Comparison of ENCODE assay signal across 16 cellular contexts in genomic region chr7:17307969-17308648, GRCh38. TPM values are rescaled to one million over a fixed set of nuclear protein-coding genes. Genes with fewer than 3 reads are reported as not detected.
DNase-seq lines count a peak whose midpoint lies in the region; ATAC-seq, FAIRE-seq and TF ChIP-seq lines count a peak whose summit lies in the region.
"Had no signal": no experiment of that assay in that cellular context is flagged by ENCODE, and none has a peak within 500 bp of the region (broad histone marks: within the 10 kb centered on the region; RNA-seq: fewer than 3 reads in every experiment).

No MANE protein-coding gene starts in this region.

- POLR2A ChIA-PET in HepG2 (lab: Yijun Ruan, JAX) = interaction anchor here (2.6 kb wide), 1 partner anchor 10 kb away, joined by 15 read pairs; the partner anchor contains the start of gene AHR

- WGBS in HepG2 (ENCODE audit: low lambda C conversion rate) = 84% methylated on average over 2 of the region's 2 CpGs
- 80 to 88% (median 81%) methylated on average over 2 of the region's 2 CpGs for WGBS in psoas muscle, 3 donors

- no peaks in the 10 kb centered on the region for H3K27me3 Mint-ChIP-seq in activated T-helper 17 cell treated with anti-CD3 and anti-CD28 coated beads, Interleukin-2, amount 50 U/mL, for 72 hours
- H3K27me3 Mint-ChIP-seq: activated naive CD8-positive, alpha-beta T cell had no signal

- H3K79me2 ChIP-seq in HepG2 (ENCODE audit: insufficient read depth, low read length) = peaks cover 92% of the 10 kb centered on the region

- no peak overlapping the region for H3K4me3 Mint-ChIP-seq in activated T-helper 17 cell treated with anti-CD3 and anti-CD28 coated beads, Interleukin-2, amount 50 U/mL, for 72 hours
- H3K4me3 Mint-ChIP-seq: activated naive CD8-positive, alpha-beta T cell had no signal

- no peak for TF ChIP-seq CTCF in HepG2 (CRISPR knock-in tag; IDR thresholded peaks at IDR 0.05)
- no peak for TF ChIP-seq CTCF in psoas muscle (IDR thresholded peaks at IDR 0.05)

- H3K4me1 ChIP-seq in HepG2 (ENCODE audit: insufficient read depth, low read length) (peaks cover 58% of the 10 kb centered on the region), subcutaneous abdominal adipose tissue (ENCODE audit: control insufficient read depth in 5 of 5, insufficient read depth in 5 of 5, low read length in 5 of 5) (peaks cover 6 to 64% (median 46%) of the 10 kb centered on the region in 5 donors), psoas muscle (no peaks in the 10 kb centered on the region)

- peaks cover 18% of the 10 kb centered on the region for H3K36me3 Mint-ChIP-seq in activated T-helper 17 cell treated with anti-CD3 and anti-CD28 coated beads, Interleukin-2, amount 50 U/mL, for 72 hours (ENCODE audit: low read depth)

- H3K27me3 ChIP-seq in HepG2 (ENCODE audit: control insufficient read depth in 1 of 2, insufficient read depth in 2 of 2, low read length in 2 of 2) = no peaks in the 10 kb centered on the region
- H3K27me3 ChIP-seq in subcutaneous abdominal adipose tissue (ENCODE audit: control insufficient read depth in 5 of 5, insufficient read depth in 4 of 5, low read length in 5 of 5) = no peaks in the 10 kb centered on the region
- no peaks in the 10 kb centered on the region for H3K27me3 ChIP-seq in psoas muscle (ENCODE audit: insufficient read depth in 3 of 3, low read length in 2 of 3)

- TF ChIP-seq POLR2A in HepG2 (IDR thresholded peaks at IDR 0.05; ENCODE audit: insufficient read depth in 1 of 2, low read depth in 2 of 2, low read length in 2 of 2) = no peak

- H3K9me3 Mint-ChIP-seq in activated T-helper 17 cell treated with anti-CD3 and anti-CD28 coated beads, Interleukin-2, amount 50 U/mL, for 72 hours = no peaks in the 10 kb centered on the region

- TF ChIP-seq EP300 in HepG2 (IDR thresholded peaks at IDR 0.05; ENCODE audit: low read depth in 2 of 2, low read length in 2 of 2) (no peak), HepG2 (CRISPR knock-in tag; IDR thresholded peaks at IDR 0.05; ENCODE audit: borderline replicate concordance) (no peak)

- DNase-seq in SW480 (ENCODE audit: low spot score) (peak; percentile 22), HepG2 (ENCODE audit: low spot score) (no peak), SKM-1 treated with dmso at 0.1 percent for 144 hours (lab: John Stamatoyannopoulos, UW; ENCODE audit: unreplicated experiment) (no peak), psoas muscle (no peak)
- no peak for DNase-seq in activated CD4-positive, CD25-positive, alpha-beta regulatory T cell treated with anti-CD3 and anti-CD28 coated beads, Interleukin-2, amount 50 U/mL, for 72 hours
- DNase-seq: activated CD8-positive, alpha-beta memory T cell treated with anti-CD3 and anti-CD28 coated beads, Interleukin-2, amount 50 U/mL, for 48 hours; C1 segment of cervical spinal cord; cerebellar nuclear complex; stimulated activated CD4-positive, alpha-beta T cell treated with anti-CD3 and anti-CD28 coated beads, Interleukin-2, amount 100 ng/mL, for 24 hours had no signal

- H4K20me1 ChIP-seq in HepG2 (ENCODE audit: insufficient read depth, low read length) = peaks cover 63% of the 10 kb centered on the region

- TF ChIP-seq RAD21 in HepG2 (CRISPR knock-in tag; IDR thresholded peaks at IDR 0.05) = no peak

- CTCF ChIA-PET in HepG2 (lab: Yijun Ruan, JAX; ENCODE audit: low intra/inter-chr PET ratio, low total read pairs) = no interaction called here

- peak overlapping the region; percentile 22 for H3K4me2 ChIP-seq in HepG2 (ENCODE audit: low read depth, low read length)

- in situ Hi-C loops in HepG2 (cut with HindIII; ENCODE audit: extremely low pct_ligation_motif_present, low pct_unique_long_range_greater_than_20kb) = no loop called here

- H3K9me3 ChIP-seq in HepG2 (ENCODE audit: low read length) (no peaks in the 10 kb centered on the region), subcutaneous abdominal adipose tissue (ENCODE audit: control insufficient read depth in 5 of 5, low read length in 5 of 5) (no peaks in the 10 kb centered on the region), psoas muscle (no peaks in the 10 kb centered on the region)

- H3K4me1 Mint-ChIP-seq in activated T-helper 17 cell treated with anti-CD3 and anti-CD28 coated beads, Interleukin-2, amount 50 U/mL, for 72 hours = peaks cover 28% of the 10 kb centered on the region

- H3K4me3 ChIP-seq in HepG2 (replicated peaks in 1 of 3; ENCODE audit: insufficient read depth in 1 of 3, low read depth in 2 of 3, low read length in 3 of 3) (no peak overlapping the region), subcutaneous abdominal adipose tissue (ENCODE audit: low read depth in 1 of 5, low read length in 5 of 5) (peak overlapping the region in 4 of 5 donors; percentile 29 to 59 (median 48)), psoas muscle (no peak overlapping the region)

- no peak overlapping the region for H3K27ac Mint-ChIP-seq in activated T-helper 17 cell treated with anti-CD3 and anti-CD28 coated beads, Interleukin-2, amount 50 U/mL, for 72 hours
- H3K27ac Mint-ChIP-seq: activated naive CD8-positive, alpha-beta T cell had no signal

- H3K36me3 ChIP-seq in HepG2 (replicated peaks in 1 of 2; ENCODE audit: control insufficient read depth in 1 of 2, insufficient read depth in 2 of 2, low read length in 2 of 2) = peaks cover 4 to 18% of the 10 kb centered on the region in 2 experiments
- peaks cover 5 to 14% (median 13%) of the 10 kb centered on the region in 5 donors for H3K36me3 ChIP-seq in subcutaneous abdominal adipose tissue (ENCODE audit: control insufficient read depth in 5 of 5, insufficient read depth in 5 of 5, low read length in 5 of 5)
- no peaks in the 10 kb centered on the region for H3K36me3 ChIP-seq in psoas muscle (ENCODE audit: insufficient read depth in 1 of 2, low read depth in 1 of 2)

- no peak overlapping the region for H3K27ac ChIP-seq in HepG2 (ENCODE audit: extremely low read length, insufficient read depth, low read length)
- H3K27ac ChIP-seq in subcutaneous abdominal adipose tissue (ENCODE audit: low read depth, low read length) = peak overlapping the region; percentile 85
- H3K27ac ChIP-seq in psoas muscle = no peak overlapping the region
- H3K27ac ChIP-seq: VCaP had no signal

- no TSS peak for BruUV-seq in HepG2 (replicated peaks; lab: Mats Ljungman, UMichigan)

- H3K9ac ChIP-seq in HepG2 (ENCODE audit: insufficient read depth, low read depth, low read length) (no peak overlapping the region), subcutaneous abdominal adipose tissue (ENCODE audit: low read length in 5 of 5) (peak overlapping the region in 4 of 5 donors; percentile 49 to 85 (median 67))

- ATAC-seq in GM18511 (IDR thresholded peaks at IDR 0.05; ENCODE audit: unreplicated experiment) (peak; percentile 34), HepG2 (peak; percentile 27; the same call in 1 of the 3 replicates), psoas muscle (no peak)
- no peak for ATAC-seq in activated T-helper 17 cell treated with anti-CD3 and anti-CD28 coated beads, Interleukin-2, amount 50 U/mL, for 72 hours (replicated peaks)
- ATAC-seq: HCT116 had no signal

- FAIRE-seq in HepG2 (lab: Jason Lieb, UNC) = no peak

- H2AFZ ChIP-seq in HepG2 (ENCODE audit: low read length) = no peak overlapping the region

- intact Hi-C loops in HepG2 (cut with micrococcal nuclease; ENCODE audit: unreplicated experiment) = loop anchor here (10.0 kb wide), 1 partner anchor 227 kb away; no protein-coding TSS in a partner anchor
- intact Hi-C loops in psoas muscle (cut with DNase I) = no loop called here

TF ChIP-seq in HepG2, 621 proteins besides CTCF, POLR2A, EP300 and RAD21 (continues in another document):
- TF ChIP-seq NFKB2 (CRISPR knock-in tag; IDR thresholded peaks at IDR 0.05; ENCODE audit: borderline replicate concordance) = no peak

RNA-seq across cellular contexts. Expression of gene AHR, which starts 9.7 kb away (rescaled TPM):
- 31.3 and 34.1 TPM in 2 replicates for total RNA-seq in HepG2 (2016; rRNA removed; fragmentation: Illumina TruSeq; extraction: Trizol)
- total RNA-seq in HepG2 (2016; cell fraction: cytosol; rRNA removed; fragmentation: Illumina TruSeq; extraction: Trizol; ENCODE audit: low read depth) = 1.7 and 3.1 TPM in 2 replicates
- total RNA-seq in HepG2 (2016; cell fraction: insoluble cytoplasmic fraction; rRNA removed; fragmentation: Illumina TruSeq; extraction: Trizol) = 30.9 and 33.5 TPM in 2 replicates
- 6.5 and 7.0 TPM in 2 replicates for total RNA-seq in HepG2 (2016; cell fraction: membrane; rRNA removed; fragmentation: Illumina TruSeq; extraction: Trizol)
- 32.0 and 45.9 TPM in 2 replicates for total RNA-seq in HepG2 (2016; cell fraction: nucleus; rRNA removed; fragmentation: Illumina TruSeq; extraction: Trizol)
- polyA plus RNA-seq in HepG2 (2011; rRNA removed) = 9.0 and 10.0 TPM in 2 replicates
- polyA plus RNA-seq in HepG2 (2011; cell fraction: cytosol; rRNA removed) = 3.4 and 7.6 TPM in 2 replicates
- polyA plus RNA-seq in HepG2 (2011; cell fraction: nucleus; rRNA removed) = 17.2 and 19.0 TPM in 2 replicates
- 19.9 and 20.0 TPM in 2 replicates for polyA plus RNA-seq in HepG2 (2012)
- polyA plus RNA-seq in HepG2 (2016; cell fraction: cytosol; fragmentation: Illumina TruSeq; extraction: Trizol; ENCODE audit: low read depth) = 0.34 and 0.38 TPM in 2 replicates
- 12.0 and 12.5 TPM in 2 replicates for polyA plus RNA-seq in HepG2 (2016; cell fraction: insoluble cytoplasmic fraction; fragmentation: Illumina TruSeq; extraction: Trizol; ENCODE audit: low read depth)
- 1.6 and 1.8 TPM in 2 replicates for polyA plus RNA-seq in HepG2 (2016; cell fraction: membrane; fragmentation: Illumina TruSeq; extraction: Trizol; ENCODE audit: low read depth)
- polyA plus RNA-seq in HepG2 (2016; cell fraction: nucleus; fragmentation: Illumina TruSeq; extraction: Trizol; ENCODE audit: insufficient read depth, low read depth) = 19.2 and 22.4 TPM in 2 replicates
- polyA minus RNA-seq in HepG2 (2011; rRNA and poly(A)+ RNA removed; ENCODE audit: low replicate concordance) = 8.4 and 12.3 TPM in 2 replicates
- polyA minus RNA-seq in HepG2 (2011; cell fraction: cytosol; rRNA and poly(A)+ RNA removed) = 26.4 and 26.5 TPM in 2 replicates
- polyA minus RNA-seq in HepG2 (2011; cell fraction: nucleus; rRNA and poly(A)+ RNA removed) = 147 and 166 TPM in 2 replicates
- 10 to 100 TPM; 62.0 to 64.3 TPM for total RNA-seq in activated T-helper 17 cell treated with anti-CD3 and anti-CD28 coated beads, Interleukin-2, amount 50 U/mL, for 72 hours
- 1 to 10 TPM; 3.8 to 9.2 (median 6.9) TPM for total RNA-seq in psoas muscle
- polyA plus RNA-seq in psoas muscle = 1 to 10 TPM; 1.4 to 2.1 (median 1.5) TPM
- total RNA-seq: G401 had no signal

Comparison
In these comparisons a context has a peak if more than half of its experiments do, and no peak if none do; other contexts are left out.
1. ATAC-seq: peak in GM18511 (single experiment) and HepG2 (single experiment); none in activated T-helper 17 cell treated with anti-CD3 and anti-CD28 coated beads, Interleukin-2, amount 50 U/mL, for 72 hours (single experiment) and psoas muscle (0 of 4).
2. H3K4me3 ChIP-seq: peak in subcutaneous abdominal adipose tissue (4 of 5); none in HepG2 (0 of 3) and psoas muscle (single experiment).